Comparison of ENCODE assay signal across 15 cellular contexts in genomic region chr15:46344115-46344749, GRCh38.
DNase-seq lines count a peak whose midpoint lies in the region; ATAC-seq, FAIRE-seq and TF ChIP-seq lines count a peak whose summit lies in the region.
"Had no signal": no experiment of that assay in that cellular context is flagged by ENCODE, and none has a peak within 500 bp of the region (broad histone marks: within the 10 kb centered on the region; RNA-seq: fewer than 3 reads in every experiment).

No MANE protein-coding gene starts in this region.

- no peak overlapping the region for H3K9ac ChIP-seq in HUES64 (ENCODE audit: low read depth, low read length)

- DNase-seq in NCI-H2171 treated with DMSO at 0.1 percent for 48 hours (lab: John Stamatoyannopoulos, UW) (peak; percentile 97), glomerular visceral epithelial cell (ENCODE audit: extremely low spot score) (peak; percentile 42), pancreas (peak in 2 of 6 donors; percentile 14 to 16), ureter (ENCODE audit: low spot score) (no peak), cortex of kidney (lab: John Stamatoyannopoulos, UW) (no peak)
- DNase-seq: left ventricle myocardium inferior, NCI-H748 treated with DMSO at 0.1 percent for 48 hours, small intestine, T-helper 17 cell had no signal

- no peak for TF ChIP-seq CTCF in pancreas (IDR thresholded peaks at IDR 0.05)

- H3K4me3 ChIP-seq in HUES64 (ENCODE audit: low read length) (no peak overlapping the region), pancreas (no peak overlapping the region)
- H3K4me3 ChIP-seq: coronary artery, gastroesophageal sphincter, left ventricle myocardium inferior had no signal

- H3K36me3 ChIP-seq in HUES64 (ENCODE audit: insufficient read depth, low read length): no peaks in the 10 kb centered on the region
- H3K36me3 ChIP-seq in pancreas: no peaks in the 10 kb centered on the region
- H3K36me3 ChIP-seq: gastroesophageal sphincter, left ventricle myocardium inferior had no signal

- H3K27ac ChIP-seq in HUES64 (ENCODE audit: low read depth, low read length): peak overlapping the region; percentile 31; the same call in 1 of the 2 replicates
- peak overlapping the region; percentile 46 to 78 (median 60) for H3K27ac ChIP-seq in pancreas
- H3K27ac ChIP-seq: coronary artery, gastroesophageal sphincter, left ventricle myocardium inferior had no signal

- ATAC-seq in pancreas (peak; percentile 71 to 83 (median 79)), HG03521 (IDR thresholded peaks at IDR 0.05; ENCODE audit: unreplicated experiment) (no peak)
- ATAC-seq: gastroesophageal sphincter, T-helper 17 cell had no signal

- no peak for FAIRE-seq in pancreas (lab: Jason Lieb, UNC)
- FAIRE-seq: G401.6, HTR-8/SVneo, small intestine had no signal

- intact Hi-C loops in pancreas (cut with DNase I): no loop called here

- WGBS in HUES64: 50% methylated on average over 2 of the region's 2 CpGs
- 42 to 50% methylated on average over 2 of the region's 2 CpGs for WGBS in pancreas, 2 donors

- H3K27me3 ChIP-seq in HUES64 (ENCODE audit: insufficient read depth, low read length): no peaks in the 10 kb centered on the region
- H3K27me3 ChIP-seq in pancreas: no peaks in the 10 kb centered on the region
- H3K27me3 ChIP-seq: gastroesophageal sphincter had no signal

- peaks cover 16% of the 10 kb centered on the region for H3K4me1 ChIP-seq in HUES64 (ENCODE audit: insufficient read depth, low read length)
- H3K4me1 ChIP-seq in pancreas: no peaks in the 10 kb centered on the region
- H3K4me1 ChIP-seq: gastroesophageal sphincter, left ventricle myocardium inferior had no signal

- H3K9me3 ChIP-seq in HUES64 (ENCODE audit: insufficient read depth, low read depth, low read length): no peaks in the 10 kb centered on the region
- no peaks in the 10 kb centered on the region for H3K9me3 ChIP-seq in pancreas
- H3K9me3 ChIP-seq: gastroesophageal sphincter, left ventricle myocardium inferior had no signal

Comparison
In these comparisons a context has a peak if more than half of its experiments do, and no peak if none do; other contexts are left out.
1. DNase-seq: peak in NCI-H2171 treated with DMSO at 0.1 percent for 48 hours (single experiment) and glomerular visceral epithelial cell (single experiment); none in ureter (single experiment) and cortex of kidney (single experiment).